In genomic region chr1:107056426-107057196, GRCh38 we compare ENCODE assay signal across 8 cellular contexts. TPM values are rescaled to one million over a fixed set of nuclear protein-coding genes. Genes with fewer than 3 reads are reported as not detected.
DNase-seq lines count a peak whose midpoint lies in the region; ATAC-seq, FAIRE-seq and TF ChIP-seq lines count a peak whose summit lies in the region.

Gene PRMT6 (plus strand): TSS chr1:107056674. CDS start chr1:107056716, 42 bp downstream.

- FAIRE-seq in H54 (lab: Jason Lieb, UNC) = no peak

- no peak for TF ChIP-seq CTCF in foreskin keratinocyte (conservative IDR thresholded peaks at IDR 0.05)

- peak within 1 kb of the TSS; percentile 36 for H3K27ac ChIP-seq in foreskin keratinocyte

- peak; percentile 89 for ATAC-seq in foreskin keratinocyte

- H3K27me3 ChIP-seq in foreskin keratinocyte (no peaks in the 10 kb centered on the region), neuron (ENCODE audit: insufficient read depth, low read length) (no peaks in the 10 kb centered on the region)

- no peak for TF ChIP-seq POLR2A in H54 (IDR thresholded peaks at IDR 0.05; ENCODE audit: low read depth, low read length)

- H3K36me3 ChIP-seq in neuron (ENCODE audit: insufficient read depth, low read length) = peaks cover 13% of the 10 kb centered on the region

- H3K9me3 ChIP-seq in neuron (ENCODE audit: low read length) = peaks cover 2% of the 10 kb centered on the region

- DNase-seq in ELF-1 (ENCODE audit: low read depth, low spot score) (peak; percentile 91), H54 (ENCODE audit: insufficient read length, low spot score) (peak; percentile 32), LoVo (ENCODE audit: low spot score) (peak; percentile 87), SIG-M5 (lab: John Stamatoyannopoulos, UW) (peak; percentile 35), activated gamma-delta T cell treated with Interleukin-2 at 50 U/mL for 16 hours (peak; percentile 76), foreskin keratinocyte (peak; percentile 28 to 65), stromal cell of bone marrow (ENCODE audit: low read depth) (peak; percentile 44)

- peak within 1 kb of the TSS; percentile 81 for H3K4me3 ChIP-seq in neuron (ENCODE audit: low read length)

- peak within 1 kb of the TSS; percentile 81 for H2AFZ ChIP-seq in neuron (ENCODE audit: low read depth, low read length)

- H3K4me1 ChIP-seq in foreskin keratinocyte = peaks cover 6% of the 10 kb centered on the region
- H3K4me1 ChIP-seq in neuron (ENCODE audit: insufficient read depth, low read length) = peaks cover 14% of the 10 kb centered on the region

RNA-seq across cellular contexts. Expression of gene PRMT6, which starts in this region (rescaled TPM):
- total RNA-seq in foreskin keratinocyte = 17.0 and 18.4 TPM in 2 replicates
- polyA plus RNA-seq in foreskin keratinocyte = 11.5 and 13.3 TPM in 2 replicates

Comparison
In these comparisons a context has a peak if more than half of its experiments do, and no peak if none do; other contexts are left out.
1. Peak in every context shown above with its lines: DNase-seq, ATAC-seq, H3K4me3 ChIP-seq and H3K27ac ChIP-seq.
2. DNase-seq: peak in every context shown above with its lines; median percentile 91 in ELF-1; 87 in LoVo; 76 in activated gamma-delta T cell treated with Interleukin-2 at 50 U/mL for 16 hours; 46 in foreskin keratinocyte; 44 in stromal cell of bone marrow; 35 in SIG-M5; 32 in H54.